Comparison of ENCODE assay signal across 16 cellular contexts in the genomic region with DNA sequence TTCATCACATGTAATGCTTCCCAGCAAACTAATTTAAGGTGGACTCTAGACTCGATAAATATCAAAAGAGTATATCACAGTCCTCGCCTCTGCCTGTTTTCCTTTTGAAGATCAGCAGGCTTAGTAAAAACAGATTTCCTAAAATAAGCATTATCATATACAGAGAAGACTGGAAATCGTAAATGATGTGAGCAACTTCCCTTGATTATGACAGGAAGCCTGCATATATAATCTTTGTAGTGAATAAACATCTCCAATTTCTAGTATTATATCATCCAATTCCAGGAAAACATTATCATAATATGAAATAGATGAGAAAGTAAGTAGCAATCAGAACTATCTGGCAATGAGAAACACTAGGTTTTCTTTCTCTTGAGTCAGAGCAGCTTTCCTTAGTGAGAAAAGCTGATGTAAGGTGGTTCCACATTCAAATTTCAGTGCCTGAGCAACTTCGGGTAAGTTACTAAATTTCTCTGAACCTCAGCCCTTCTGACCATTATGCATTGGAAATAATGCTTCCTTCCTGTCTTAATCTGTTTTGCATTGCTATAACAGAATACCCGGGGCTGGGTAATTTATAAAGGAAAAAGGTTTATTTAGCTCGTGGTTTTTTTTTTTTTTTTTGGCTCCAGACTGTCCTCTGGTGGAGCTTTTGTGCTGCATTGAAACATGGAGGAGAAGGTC. TPM values are rescaled to one million over a fixed set of nuclear protein-coding genes. Genes with fewer than 3 reads are reported as not detected.
DNase-seq lines count a peak whose midpoint lies in the region; ATAC-seq, FAIRE-seq and TF ChIP-seq lines count a peak whose summit lies in the region.
"Had no signal": no experiment of that assay in that cellular context is flagged by ENCODE, and none has a peak within 500 bp of the region (broad histone marks: within the 10 kb centered on the region; RNA-seq: fewer than 3 reads in every experiment).

No MANE protein-coding gene starts in this region.

- H3K36me3 Mint-ChIP-seq in activated CD4-positive, alpha-beta T cell treated with anti-CD3 and anti-CD28 coated beads for 36 hours (ENCODE audit: low read depth), result peaks cover 11% of the 10 kb centered on the region

- FAIRE-seq in K562 (lab: Jason Lieb, UNC), result no peak

- H3K4me3 ChIP-seq in Karpas-422 (ENCODE audit: low read length), result no peak overlapping the region
- no peak overlapping the region for H3K4me3 ChIP-seq in K562
- H3K4me3 ChIP-seq in osteoblast (ENCODE audit: insufficient read depth, low read length), result no peak overlapping the region
- no peak overlapping the region for H3K4me3 ChIP-seq in sigmoid colon

- no peak overlapping the region for H2AFZ ChIP-seq in Karpas-422 (ENCODE audit: low read length)
- no peak overlapping the region; the same call in 1 of the 2 replicates for H2AFZ ChIP-seq in K562 (ENCODE audit: low read depth, low read length)
- no peak overlapping the region for H2AFZ ChIP-seq in osteoblast (ENCODE audit: low read length)

- H3K4me2 ChIP-seq in Karpas-422 (ENCODE audit: low read depth, low read length, poor library complexity, severe bottlenecking) (peak overlapping the region; percentile 49), K562 (ENCODE audit: insufficient read depth, low read length) (no peak overlapping the region), osteoblast (ENCODE audit: insufficient read depth, low read length) (no peak overlapping the region)

- in situ Hi-C loops in K562 (cut with MboI), result no loop called here

- H3K36me3 ChIP-seq in Karpas-422 (ENCODE audit: insufficient read depth, low read length), result no peaks in the 10 kb centered on the region
- H3K36me3 ChIP-seq in K562 (ENCODE audit: control insufficient read depth, insufficient read depth, low read length), result no peaks in the 10 kb centered on the region
- H3K36me3 ChIP-seq in osteoblast (ENCODE audit: insufficient read depth, low read length), result no peaks in the 10 kb centered on the region
- H3K36me3 ChIP-seq in sigmoid colon, result no peaks in the 10 kb centered on the region

- no peaks in the 10 kb centered on the region for H3K27me3 Mint-ChIP-seq in activated CD4-positive, alpha-beta T cell treated with anti-CD3 and anti-CD28 coated beads for 36 hours
- H3K27me3 Mint-ChIP-seq: activated CD4-positive, alpha-beta T cell treated with anti-CD3 and anti-CD28 coated beads, Interleukin-2, amount 10 ng/mL, durations not matched to agents 24 days and 14 days had no signal

- CTCF ChIA-PET in activated CD4-positive, alpha-beta T cell treated with anti-CD3 and anti-CD28 coated beads for 36 hours (lab: Charles Lee), result interaction anchor here (0.6 to 1.2 kb wide), 5 partner anchors 10 to 764 kb away, joined by 3 to 8 read pairs (median 3); a partner anchor contains a TSS
- CTCF ChIA-PET in K562 (lab: Yijun Ruan, JAX; ENCODE audit: low intra/inter-chr PET ratio), result interaction anchor here (0.6 kb wide), 1 partner anchor 155 kb away, joined by 3 read pairs; no protein-coding TSS in a partner anchor

- H3K9me2 ChIP-seq in Karpas-422 (replicated peaks; ENCODE audit: insufficient read depth, low read length), result no peaks in the 10 kb centered on the region

- no peak for DNase-seq in activated CD4-positive, alpha-beta T cell treated with anti-CD3 and anti-CD28 coated beads for 36 hours
- DNase-seq in activated CD4-positive, alpha-beta T cell treated with anti-CD3 and anti-CD28 coated beads, Interleukin-2, amount 50 U/mL, for 1 hour, result no peak
- DNase-seq in Karpas-422 (peak; percentile 50), K562 (ENCODE audit: extremely low read depth in 1 of 4, low spot score in 3 of 4) (no peak), osteoblast (ENCODE audit: insufficient read length, low spot score, missing footprints) (no peak), cortex of kidney (lab: John Stamatoyannopoulos, UW) (no peak), sigmoid colon (no peak), left colon (no peak)
- DNase-seq: activated CD4-positive, alpha-beta T cell treated with anti-CD3 and anti-CD28 coated beads, Interleukin-2, amount 10 ng/mL, durations not matched to agents 24 days and 14 days; anterior cingulate cortex; erythroblast; GF-D8; KG1; SHP77 treated with DMSO at 0.1 percent for 48 hours; stimulated activated CD4-positive, alpha-beta T cell treated with anti-CD3 and anti-CD28 coated beads, Interleukin-15, amount 100 ng/mL, for 24 hours had no signal

- H3K4me1 ChIP-seq in Karpas-422 (ENCODE audit: low read length) (peaks cover 11% of the 10 kb centered on the region), K562 (replicated peaks in 1 of 2; ENCODE audit: control insufficient read depth in 2 of 2, insufficient read depth in 2 of 2, low read length in 2 of 2) (peaks cover 0 to 2% of the 10 kb centered on the region in 2 experiments; a peak in 1 of 5 replicates), osteoblast (ENCODE audit: insufficient read depth, low read length) (no peaks in the 10 kb centered on the region), sigmoid colon (no peaks in the 10 kb centered on the region)

- H3K27ac Mint-ChIP-seq in activated CD4-positive, alpha-beta T cell treated with anti-CD3 and anti-CD28 coated beads for 36 hours, result peak overlapping the region; percentile 89
- H3K27ac Mint-ChIP-seq: activated CD4-positive, alpha-beta T cell treated with anti-CD3 and anti-CD28 coated beads, Interleukin-2, amount 10 ng/mL, durations not matched to agents 24 days and 14 days; nephron had no signal

- H3K9me3 ChIP-seq in Karpas-422 (ENCODE audit: low read length), result peaks cover 19% of the 10 kb centered on the region
- H3K9me3 ChIP-seq in K562 (replicated peaks; ENCODE audit: control insufficient read depth, insufficient read depth, low read depth, low read length), result 0 out of 2 replicates have a peak, but pooled peaks cover 2% of the 10 kb centered on the region
- H3K9me3 ChIP-seq in osteoblast (ENCODE audit: low read depth, low read length), result no peaks in the 10 kb centered on the region
- peaks cover 0 to 3% (median 1%) of the 10 kb centered on the region in 4 donors for H3K9me3 ChIP-seq in sigmoid colon

- no TSS peak for BruUV-seq in K562 (replicated peaks; lab: Mats Ljungman, UMichigan)

- POLR2A ChIA-PET in activated CD4-positive, alpha-beta T cell treated with anti-CD3 and anti-CD28 coated beads for 36 hours (lab: Charles Lee), result interaction anchor here (0.8 to 1.2 kb wide), 2 partner anchors 12 to 507 kb away, joined by 3 to 10 read pairs; a partner anchor contains a TSS
- POLR2A ChIA-PET in K562 (lab: Yijun Ruan, JAX), result interaction anchor here (1.0 kb wide), 1 partner anchor 12 kb away, joined by 3 read pairs; no protein-coding TSS in a partner anchor

- TF ChIP-seq EP300 in K562 (IDR thresholded peaks at IDR 0.05; ENCODE audit: low read length) (no peak), sigmoid colon (IDR thresholded peaks at IDR 0.05) (no peak)

- no peak overlapping the region for H3K9ac ChIP-seq in Karpas-422 (ENCODE audit: low read length)
- H3K9ac ChIP-seq in K562 (ENCODE audit: insufficient read depth in 1 of 2, low read depth in 2 of 2, low read length in 2 of 2), result no peak overlapping the region

- no peaks in the 10 kb centered on the region for H3K79me2 ChIP-seq in Karpas-422 (ENCODE audit: low read length)
- H3K79me2 ChIP-seq in K562 (ENCODE audit: control insufficient read depth, insufficient read depth, low read length), result no peaks in the 10 kb centered on the region
- no peaks in the 10 kb centered on the region for H3K79me2 ChIP-seq in osteoblast (ENCODE audit: insufficient read depth, low read length)

- H3K9me3 Mint-ChIP-seq in activated CD4-positive, alpha-beta T cell treated with anti-CD3 and anti-CD28 coated beads for 36 hours (ENCODE audit: low read depth), result peaks cover 11% of the 10 kb centered on the region

- TF ChIP-seq RAD21 in K562 (CRISPR knock-in tag; conservative IDR thresholded peaks at IDR 0.05 in 1 of 2, IDR thresholded peaks at IDR 0.05 in 1 of 2), result no peak

- WGBS in K562 (ENCODE audit: insufficient coverage, low coverage, missing lambda C conversion rate), result 19% methylated on average over 6 of the region's 6 CpGs
- WGBS in sigmoid colon, 2 donors, result 68 to 69% methylated on average over 6 of the region's 6 CpGs

- peak in 2 of 3 experiments; percentile 31 to 32; a peak in 1 of 6 replicates for TF ChIP-seq CTCF in K562 (IDR thresholded peaks at IDR 0.05 in 2 of 3, conservative IDR thresholded peaks at IDR 0.05 in 1 of 3; ENCODE audit: insufficient read depth in 2 of 3, low read depth in 1 of 3, low read length in 3 of 3)
- peak; percentile 16 for TF ChIP-seq CTCF in osteoblast (IDR thresholded peaks at IDR 0.05; ENCODE audit: extremely low read depth, low read depth, low read length)
- no peak for TF ChIP-seq CTCF in sigmoid colon (IDR thresholded peaks at IDR 0.05)

- intact Hi-C loops in activated CD4-positive, alpha-beta T cell treated with anti-CD3 and anti-CD28 coated beads for 36 hours (cut with DNase I, micrococcal nuclease), result loop anchor here in 1 of 2 experiments (1.0 to 10.0 kb wide), 3 partner anchors 12 to 103 kb away; a partner anchor contains a TSS
- intact Hi-C loops in K562 (cut with micrococcal nuclease) (no loop called here), sigmoid colon (cut with DNase I) (no loop called here), left colon (cut with DNase I, micrococcal nuclease) (no loop called here)

- H3K27ac ChIP-seq in Karpas-422 (ENCODE audit: low read length) (no peak overlapping the region), K562 (ENCODE audit: extremely low read depth, low read depth, low read length) (no peak overlapping the region), osteoblast (ENCODE audit: low read depth, low read length) (no peak overlapping the region), sigmoid colon (no peak overlapping the region)

- TF ChIP-seq POLR2A in K562 (conservative IDR thresholded peaks at IDR 0.05), result no peak
- TF ChIP-seq POLR2A in sigmoid colon (IDR thresholded peaks at IDR 0.05), result no peak

- no peaks in the 10 kb centered on the region for H4K20me1 ChIP-seq in Karpas-422 (ENCODE audit: insufficient read depth, low read depth, low read length)
- H4K20me1 ChIP-seq in K562 (replicated peaks; ENCODE audit: control insufficient read depth, insufficient read depth, low read length), result no peaks in the 10 kb centered on the region
- H4K20me1 ChIP-seq in osteoblast (ENCODE audit: insufficient read depth, low read length), result no peaks in the 10 kb centered on the region

- no peak overlapping the region for H3K4me3 Mint-ChIP-seq in activated CD4-positive, alpha-beta T cell treated with anti-CD3 and anti-CD28 coated beads for 36 hours
- H3K4me3 Mint-ChIP-seq: activated CD4-positive, alpha-beta T cell treated with anti-CD3 and anti-CD28 coated beads, Interleukin-2, amount 10 ng/mL, durations not matched to agents 24 days and 14 days; nephron had no signal

- peak; percentile 76 for ATAC-seq in activated CD4-positive, alpha-beta T cell treated with anti-CD3 and anti-CD28 coated beads for 36 hours
- ATAC-seq in K562, result peak; percentile 65
- ATAC-seq in left colon, result no peak

- H3K9me1 ChIP-seq in K562 (ENCODE audit: control insufficient read depth, insufficient read depth, low read length), result no peaks in the 10 kb centered on the region

- H3K27me3 ChIP-seq in Karpas-422 (ENCODE audit: low read length) (no peaks in the 10 kb centered on the region), K562 (ENCODE audit: control insufficient read depth in 2 of 2, insufficient read depth in 2 of 2, low read length in 2 of 2) (no peaks in the 10 kb centered on the region), osteoblast (ENCODE audit: insufficient read depth, low read length) (peaks cover 13% of the 10 kb centered on the region), sigmoid colon (no peaks in the 10 kb centered on the region)

- H3K4me1 Mint-ChIP-seq in activated CD4-positive, alpha-beta T cell treated with anti-CD3 and anti-CD28 coated beads for 36 hours, result peaks cover 23% of the 10 kb centered on the region
- H3K4me1 Mint-ChIP-seq: nephron had no signal

RNA-seq across cellular contexts. Expression of a gene that starts 12.6 kb away (rescaled TPM):
- 10 to 100 TPM; 20.3 to 21.6 TPM for total RNA-seq in activated CD4-positive, alpha-beta T cell treated with anti-CD3 and anti-CD28 coated beads for 36 hours
- total RNA-seq in Karpas-422 (2014; rRNA removed; shearing (Covaris generic); ENCODE audit: low replicate concordance), result 17.2 and 43.2 TPM in 2 replicates
- total RNA-seq in K562 (2011; cell fraction: chromatin; rRNA removed; ENCODE audit: low replicate concordance), result 34.9 and 64.7 TPM in 2 replicates
- 9.8 and 13.7 TPM in 2 replicates for total RNA-seq in K562 (2011; cell fraction: nucleolus; rRNA removed)
- total RNA-seq in K562 (2011; cell fraction: nucleoplasm; rRNA removed), result 33.9 and 47.9 TPM in 2 replicates
- total RNA-seq in K562 (2014; rRNA removed) (6.0 and 8.5 TPM in 2 replicates), K562 (2014; rRNA removed; fragmentation: Illumina TruSeq; extraction: Trizol) (18.2 and 20.1 TPM in 2 replicates), K562 (2015; rRNA removed; fragmentation: Illumina TruSeq; extraction: Trizol) (14.4 and 14.9 TPM in 2 replicates), K562 (2021) (19.9 and 22.3 TPM in 2 replicates), osteoblast (11.6 and 13.6 TPM in 2 replicates), sigmoid colon (10 to 100 TPM; 15.0 to 35.5 (median 20.3) TPM), left colon (10 to 100 TPM; 14.3 to 16.4 TPM)
- polyA plus RNA-seq in K562 (2011; rRNA removed) (13.6 and 14.2 TPM in 2 replicates), K562 (2014; fragmentation: Illumina TruSeq; extraction: Trizol) (7.9 and 8.2 TPM in 2 replicates), K562 (2014; fragmentation: Nextera tagmentation; extraction: Ambion mirVana) (1 to 10 TPM; 2.6 to 6.0 TPM), K562 (2014; rRNA removed) (5.9 and 8.8 TPM in 2 replicates), sigmoid colon (1 to 10 TPM; 2.3 to 6.3 (median 3.0) TPM)
- polyA plus RNA-seq in K562 (2011; cell fraction: cytosol; rRNA removed), result 13.0 and 21.3 TPM in 2 replicates
- 15.4 and 22.1 TPM in 2 replicates for polyA plus RNA-seq in K562 (2011; cell fraction: nucleus; rRNA removed)
- polyA plus RNA-seq in K562 (2012), result 3.2 and 5.0 TPM in 2 replicates
- polyA minus RNA-seq in K562 (2011; rRNA and poly(A)+ RNA removed), result 33.3 and 39.0 TPM in 2 replicates
- 8.8 and 9.9 TPM in 2 replicates for polyA minus RNA-seq in K562 (2011; cell fraction: cytosol; rRNA and poly(A)+ RNA removed)
- polyA minus RNA-seq in K562 (2011; cell fraction: nucleus; rRNA and poly(A)+ RNA removed), result 16.7 and 24.5 TPM in 2 replicates

Comparison
In these comparisons a context has a peak if more than half of its experiments do, and no peak if none do; other contexts are left out.
1. CTCF ChIP-seq: peak in K562 (2 of 3) and osteoblast (single experiment); none in sigmoid colon (0 of 4).